Comparison of ENCODE assay signal across 20 cellular contexts in the genomic region with DNA sequence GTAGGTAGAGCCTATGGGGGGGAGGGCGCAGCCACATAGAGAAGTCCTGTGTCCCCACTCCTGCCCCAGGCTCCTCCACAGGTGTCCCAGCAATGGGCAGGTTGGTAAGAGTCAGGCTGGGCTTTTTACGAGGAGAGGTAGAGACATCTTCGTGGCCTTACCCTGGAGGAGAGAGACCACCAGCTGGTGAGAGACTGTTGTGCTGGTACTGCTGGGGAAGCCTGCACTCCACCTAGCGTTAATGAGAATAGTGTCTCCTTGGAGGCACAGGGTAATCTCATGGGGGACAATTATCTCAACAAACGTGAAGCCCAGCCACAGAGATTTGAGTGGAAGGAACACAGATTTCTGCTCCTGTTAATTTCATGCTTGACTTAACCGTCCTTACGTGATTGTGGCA. TPM values are rescaled to one million over a fixed set of nuclear protein-coding genes. Genes with fewer than 3 reads are reported as not detected.
DNase-seq lines count a peak whose midpoint lies in the region; ATAC-seq and TF ChIP-seq lines count a peak whose summit lies in the region.
"Had no signal": no experiment of that assay in that cellular context is flagged by ENCODE, and none has a peak within 500 bp of the region (broad histone marks: within the 10 kb centered on the region; RNA-seq: fewer than 3 reads in every experiment).

No MANE protein-coding gene starts in this region.

- intact Hi-C loops in left colon (cut with DNase I, micrococcal nuclease), result no loop called here

- 0 out of 2 replicates have a peak, but pooled peaks cover 3% of the 10 kb centered on the region for H3K27me3 ChIP-seq in GM23338 (ENCODE audit: insufficient read depth)

- CTCF ChIA-PET in activated naive CD4-positive, alpha-beta T cell treated with anti-CD3 and anti-CD28 coated beads, Interleukin-2, amount 10 ng/mL, durations not matched to agents 7 days and 5 days (lab: Charles Lee), result interaction anchor here (1.7 to 1.9 kb wide), 2 partner anchors 18 to 53 kb away, joined by 5 to 7 read pairs; no protein-coding TSS in a partner anchor

- H2AFZ ChIP-seq in GM23338, result no peak overlapping the region

- no peak overlapping the region for H3K4me3 ChIP-seq in GM23338
- H3K4me3 ChIP-seq: HAP-1 had no signal

- peaks cover 36% of the 10 kb centered on the region for H3K9me3 Mint-ChIP-seq in activated naive CD4-positive, alpha-beta T cell treated with anti-CD3 and anti-CD28 coated beads, Interleukin-2, amount 10 ng/mL, durations not matched to agents 7 days and 5 days
- H3K9me3 Mint-ChIP-seq in activated naive CD4-positive, alpha-beta T cell treated with anti-CD3 and anti-CD28 coated beads, Interleukin-2, amount 50 U/mL, for 72 hours, result peaks cover 0 to 10% of the 10 kb centered on the region in 2 donors
- no peaks in the 10 kb centered on the region for H3K9me3 Mint-ChIP-seq in GM23338
- no peaks in the 10 kb centered on the region for H3K9me3 Mint-ChIP-seq in activated T-helper 17 cell treated with anti-CD3 and anti-CD28 coated beads, Interleukin-2, amount 50 U/mL, for 72 hours

- no peak overlapping the region for H3K27ac ChIP-seq in GM23338 (ENCODE audit: low read depth)

- H3K4me3 Mint-ChIP-seq in activated naive CD4-positive, alpha-beta T cell treated with anti-CD3 and anti-CD28 coated beads, Interleukin-2, amount 10 ng/mL, durations not matched to agents 7 days and 5 days, result no peak overlapping the region
- H3K4me3 Mint-ChIP-seq in GM23338, result no peak overlapping the region
- H3K4me3 Mint-ChIP-seq in activated T-helper 17 cell treated with anti-CD3 and anti-CD28 coated beads, Interleukin-2, amount 50 U/mL, for 72 hours, result no peak overlapping the region
- H3K4me3 Mint-ChIP-seq: IgD-negative memory B cell had no signal

- H3K36me3 ChIP-seq in GM23338 (ENCODE audit: insufficient read depth), result no peaks in the 10 kb centered on the region
- H3K36me3 ChIP-seq: HAP-1 had no signal

- no peaks in the 10 kb centered on the region for H3K9me2 ChIP-seq in GM23338 (ENCODE audit: insufficient read depth)

- 0 out of 4 replicates have a peak, but pooled peaks of 1 of the 2 experiments have one; percentile 16 for TF ChIP-seq CTCF in GM23338 (conservative IDR thresholded peaks at IDR 0.05; ENCODE audit: low read depth in 2 of 2)

- peaks cover 89% of the 10 kb centered on the region for H3K4me1 Mint-ChIP-seq in activated naive CD4-positive, alpha-beta T cell treated with anti-CD3 and anti-CD28 coated beads, Interleukin-2, amount 10 ng/mL, durations not matched to agents 7 days and 5 days
- H3K4me1 Mint-ChIP-seq in GM23338, result peaks cover 8% of the 10 kb centered on the region
- peaks cover 36% of the 10 kb centered on the region for H3K4me1 Mint-ChIP-seq in activated T-helper 17 cell treated with anti-CD3 and anti-CD28 coated beads, Interleukin-2, amount 50 U/mL, for 72 hours

- DNase-seq in activated naive CD4-positive, alpha-beta T cell treated with anti-CD3 and anti-CD28 coated beads, Interleukin-2, amount 10 ng/mL, durations not matched to agents 7 days and 5 days, result no peak
- no peak for DNase-seq in activated naive CD4-positive, alpha-beta T cell treated with anti-CD3 and anti-CD28 coated beads, Interleukin-2, amount 50 U/mL, for 72 hours (ENCODE audit: low spot score in 2 of 2)
- DNase-seq in GM23338 (ENCODE audit: low spot score) (no peak), left colon (no peak), HT-29 (ENCODE audit: low spot score) (no peak)
- DNase-seq: ACHN, AML-193, DMS79, NCI-H1417, NCI-H2029, NCI-H2171, NCI-H748 treated with DMSO at 0.1 percent for 48 hours, RPMI8226, SIG-M5 had no signal

- H4K20me1 ChIP-seq in GM23338 (replicated peaks; ENCODE audit: insufficient read depth), result no peaks in the 10 kb centered on the region

- H3K79me2 ChIP-seq in GM23338 (replicated peaks; ENCODE audit: insufficient read depth), result no peaks in the 10 kb centered on the region

- no peak overlapping the region for H3K4me2 ChIP-seq in GM23338

- ATAC-seq in activated naive CD4-positive, alpha-beta T cell treated with anti-CD3 and anti-CD28 coated beads, Interleukin-2, amount 50 U/mL, for 72 hours, result no peak
- ATAC-seq in GM23338, result peak; percentile 29; the same call in 2 of the 3 replicates
- ATAC-seq in activated T-helper 17 cell treated with anti-CD3 and anti-CD28 coated beads, Interleukin-2, amount 50 U/mL, for 72 hours (replicated peaks), result no peak
- no peak for ATAC-seq in HG02884 (IDR thresholded peaks at IDR 0.05; ENCODE audit: unreplicated experiment)
- no peak for ATAC-seq in left colon

- peaks cover 15% of the 10 kb centered on the region for H3K27me3 Mint-ChIP-seq in activated naive CD4-positive, alpha-beta T cell treated with anti-CD3 and anti-CD28 coated beads, Interleukin-2, amount 10 ng/mL, durations not matched to agents 7 days and 5 days
- H3K27me3 Mint-ChIP-seq in GM23338 (ENCODE audit: insufficient read depth, low read depth, poor library complexity), result peaks cover 4% of the 10 kb centered on the region
- H3K27me3 Mint-ChIP-seq in activated T-helper 17 cell treated with anti-CD3 and anti-CD28 coated beads, Interleukin-2, amount 50 U/mL, for 72 hours, result no peaks in the 10 kb centered on the region

- peaks cover 38% of the 10 kb centered on the region for H3K36me3 Mint-ChIP-seq in activated naive CD4-positive, alpha-beta T cell treated with anti-CD3 and anti-CD28 coated beads, Interleukin-2, amount 10 ng/mL, durations not matched to agents 7 days and 5 days
- H3K36me3 Mint-ChIP-seq in activated naive CD4-positive, alpha-beta T cell treated with anti-CD3 and anti-CD28 coated beads, Interleukin-2, amount 50 U/mL, for 72 hours, result peaks cover 0 to 14% of the 10 kb centered on the region in 2 donors
- no peaks in the 10 kb centered on the region for H3K36me3 Mint-ChIP-seq in GM23338 (ENCODE audit: low read depth)
- no peaks in the 10 kb centered on the region for H3K36me3 Mint-ChIP-seq in activated T-helper 17 cell treated with anti-CD3 and anti-CD28 coated beads, Interleukin-2, amount 50 U/mL, for 72 hours (ENCODE audit: low read depth)

- H3F3A ChIP-seq in GM23338 (replicated peaks; ENCODE audit: low read depth), result no peaks in the 10 kb centered on the region

- H3K4me1 ChIP-seq in GM23338 (ENCODE audit: insufficient read depth), result peaks cover 5% of the 10 kb centered on the region; the same call in 1 of the 2 replicates

- H3K27ac Mint-ChIP-seq in activated naive CD4-positive, alpha-beta T cell treated with anti-CD3 and anti-CD28 coated beads, Interleukin-2, amount 10 ng/mL, durations not matched to agents 7 days and 5 days, result peak overlapping the region; percentile 81
- H3K27ac Mint-ChIP-seq in activated naive CD4-positive, alpha-beta T cell treated with anti-CD3 and anti-CD28 coated beads, Interleukin-2, amount 50 U/mL, for 72 hours, result peak overlapping the region in 1 of 2 donors; percentile 77
- H3K27ac Mint-ChIP-seq in GM23338, result no peak overlapping the region
- peak overlapping the region; percentile 23 for H3K27ac Mint-ChIP-seq in activated T-helper 17 cell treated with anti-CD3 and anti-CD28 coated beads, Interleukin-2, amount 50 U/mL, for 72 hours
- H3K27ac Mint-ChIP-seq: IgD-negative memory B cell had no signal

TF ChIP-seq in GM23338, 12 proteins besides CTCF, POLR2A, EP300 and RAD21:
- TF ChIP-seq, protein P1, sequence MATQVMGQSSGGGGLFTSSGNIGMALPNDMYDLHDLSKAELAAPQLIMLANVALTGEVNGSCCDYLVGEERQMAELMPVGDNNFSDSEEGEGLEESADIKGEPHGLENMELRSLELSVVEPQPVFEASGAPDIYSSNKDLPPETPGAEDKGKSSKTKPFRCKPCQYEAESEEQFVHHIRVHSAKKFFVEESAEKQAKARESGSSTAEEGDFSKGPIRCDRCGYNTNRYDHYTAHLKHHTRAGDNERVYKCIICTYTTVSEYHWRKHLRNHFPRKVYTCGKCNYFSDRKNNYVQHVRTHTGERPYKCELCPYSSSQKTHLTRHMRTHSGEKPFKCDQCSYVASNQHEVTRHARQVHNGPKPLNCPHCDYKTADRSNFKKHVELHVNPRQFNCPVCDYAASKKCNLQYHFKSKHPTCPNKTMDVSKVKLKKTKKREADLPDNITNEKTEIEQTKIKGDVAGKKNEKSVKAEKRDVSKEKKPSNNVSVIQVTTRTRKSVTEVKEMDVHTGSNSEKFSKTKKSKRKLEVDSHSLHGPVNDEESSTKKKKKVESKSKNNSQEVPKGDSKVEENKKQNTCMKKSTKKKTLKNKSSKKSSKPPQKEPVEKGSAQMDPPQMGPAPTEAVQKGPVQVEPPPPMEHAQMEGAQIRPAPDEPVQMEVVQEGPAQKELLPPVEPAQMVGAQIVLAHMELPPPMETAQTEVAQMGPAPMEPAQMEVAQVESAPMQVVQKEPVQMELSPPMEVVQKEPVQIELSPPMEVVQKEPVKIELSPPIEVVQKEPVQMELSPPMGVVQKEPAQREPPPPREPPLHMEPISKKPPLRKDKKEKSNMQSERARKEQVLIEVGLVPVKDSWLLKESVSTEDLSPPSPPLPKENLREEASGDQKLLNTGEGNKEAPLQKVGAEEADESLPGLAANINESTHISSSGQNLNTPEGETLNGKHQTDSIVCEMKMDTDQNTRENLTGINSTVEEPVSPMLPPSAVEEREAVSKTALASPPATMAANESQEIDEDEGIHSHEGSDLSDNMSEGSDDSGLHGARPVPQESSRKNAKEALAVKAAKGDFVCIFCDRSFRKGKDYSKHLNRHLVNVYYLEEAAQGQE (IDR thresholded peaks at IDR 0.05; ENCODE audit: unreplicated experiment), result no peak
- TF ChIP-seq STAT1 (IDR thresholded peaks at IDR 0.05; ENCODE audit: unreplicated experiment) (no peak), EZH2phosphoT487 (IDR thresholded peaks at IDR 0.05; ENCODE audit: unreplicated experiment) (no peak)
- TF ChIP-seq, protein P2, sequence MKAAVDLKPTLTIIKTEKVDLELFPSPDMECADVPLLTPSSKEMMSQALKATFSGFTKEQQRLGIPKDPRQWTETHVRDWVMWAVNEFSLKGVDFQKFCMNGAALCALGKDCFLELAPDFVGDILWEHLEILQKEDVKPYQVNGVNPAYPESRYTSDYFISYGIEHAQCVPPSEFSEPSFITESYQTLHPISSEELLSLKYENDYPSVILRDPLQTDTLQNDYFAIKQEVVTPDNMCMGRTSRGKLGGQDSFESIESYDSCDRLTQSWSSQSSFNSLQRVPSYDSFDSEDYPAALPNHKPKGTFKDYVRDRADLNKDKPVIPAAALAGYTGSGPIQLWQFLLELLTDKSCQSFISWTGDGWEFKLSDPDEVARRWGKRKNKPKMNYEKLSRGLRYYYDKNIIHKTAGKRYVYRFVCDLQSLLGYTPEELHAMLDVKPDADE (IDR thresholded peaks at IDR 0.05), result no peak

RNA-seq across cellular contexts. Expression of a gene that starts 29.5 kb away (rescaled TPM):
- under 1 TPM; 0.39 to 0.66 TPM for total RNA-seq in activated naive CD4-positive, alpha-beta T cell treated with anti-CD3 and anti-CD28 coated beads, Interleukin-2, amount 50 U/mL, for 72 hours
- 34.6 and 37.8 TPM in 2 replicates for total RNA-seq in GM23338 (2014; rRNA removed; shearing (Covaris generic))
- 8.0 and 8.1 TPM in 2 replicates for polyA plus RNA-seq in GM23338 (2016; fragmentation: Nextera tagmentation; extraction: Ambion mirVana)
- 1 to 10 TPM; 2.1 to 2.5 TPM for total RNA-seq in activated T-helper 17 cell treated with anti-CD3 and anti-CD28 coated beads, Interleukin-2, amount 50 U/mL, for 72 hours
- 1 to 10 TPM in 1 of 2 donors, under 1 TPM in 1; 0.47 to 2.7 TPM for total RNA-seq in left colon
- total RNA-seq in HT-29 (2014; rRNA removed; shearing (Covaris generic)), result not detected in 2 replicates
- total RNA-seq: HT1080, LHCN-M2 had no signal
